In the genomic region with DNA sequence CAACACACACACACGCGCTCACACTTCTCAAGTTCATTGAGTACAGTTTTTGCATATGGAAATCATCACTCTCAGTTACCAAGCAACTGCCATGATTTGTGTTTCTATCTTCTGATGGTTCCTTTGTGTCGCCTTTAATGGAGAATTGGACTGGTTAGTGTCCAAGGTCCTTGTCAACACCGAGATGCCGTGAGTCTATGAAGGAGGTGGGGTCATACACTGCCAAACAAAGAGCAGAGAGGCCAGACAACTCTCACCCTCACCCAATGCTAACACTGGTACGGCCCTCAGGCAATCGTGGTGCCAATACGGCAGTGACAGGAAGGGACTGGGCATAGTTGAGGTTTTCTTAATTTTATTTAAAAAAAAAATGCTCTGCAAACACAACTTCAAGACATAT, we compare ENCODE assay signal across 19 cellular contexts. TPM values are rescaled to one million over a fixed set of nuclear protein-coding genes. Genes with fewer than 3 reads are reported as not detected.
DNase-seq lines count a peak whose midpoint lies in the region; ATAC-seq, FAIRE-seq and TF ChIP-seq lines count a peak whose summit lies in the region.
"Had no signal": no experiment of that assay in that cellular context is flagged by ENCODE, and none has a peak within 500 bp of the region (broad histone marks: within the 10 kb centered on the region; RNA-seq: fewer than 3 reads in every experiment).

No MANE protein-coding gene starts in this region.

- intact Hi-C loops in Caco-2 (cut with micrococcal nuclease; ENCODE audit: unreplicated experiment) = loop anchor here (1.0 kb wide), 2 partner anchors 71 to 135 kb away; no protein-coding TSS in a partner anchor
- intact Hi-C loops in PC-9 (cut with micrococcal nuclease; ENCODE audit: unreplicated experiment) = loop anchor here (1.0 kb wide), 4 partner anchors 39 to 120 kb away; no protein-coding TSS in a partner anchor
- intact Hi-C loops in left lung (cut with DNase I) = no loop called here

- WGBS in mesodermal cell (ENCODE audit: insufficient coverage in 2 of 2), 2 experiments = 87 to 90% methylated on average over 2 of the region's 8 CpGs

- TF ChIP-seq CTCF in Caco-2 (IDR thresholded peaks at IDR 0.05; ENCODE audit: insufficient read depth in 1 of 2, low read depth in 1 of 2, low read length in 1 of 2, severe bottlenecking in 1 of 2, unreplicated experiment in 1 of 2) = no peak
- TF ChIP-seq CTCF in PC-9 (conservative IDR thresholded peaks at IDR 0.05) = no peak
- TF ChIP-seq CTCF in foreskin keratinocyte (conservative IDR thresholded peaks at IDR 0.05) = no peak
- no peak for TF ChIP-seq CTCF in left lung (IDR thresholded peaks at IDR 0.05)

- no peaks in the 10 kb centered on the region for H3K9me2 ChIP-seq in PC-9 (ENCODE audit: insufficient read depth)

- no peaks in the 10 kb centered on the region for H3K27me3 Mint-ChIP-seq in Caco-2 (ENCODE audit: insufficient read depth, unreplicated experiment)

- H4K20me1 ChIP-seq in PC-9 (ENCODE audit: insufficient read depth) = no peaks in the 10 kb centered on the region

- DNase-seq in Caco-2 (no peak), PC-9 (peak in 1 of 2 experiments; percentile 17), foreskin keratinocyte (no peak), left lung (no peak), GM12892 (ENCODE audit: insufficient read length) (no peak)
- DNase-seq: activated CD8-positive, alpha-beta memory T cell treated with anti-CD3 and anti-CD28 coated beads for 24 hours; CD4-positive, alpha-beta memory T cell; foreskin melanocyte; H7; NCI-H146; NCI-H2227 treated with DMSO at 0.1 percent for 48 hours; SHP77; stimulated activated CD4-positive, alpha-beta T cell treated with anti-CD3 and anti-CD28 coated beads, Interleukin-1b, Interleukin-23, amount 100 ng/mL, for 48 hours; T-helper 2 cell had no signal

- no peaks in the 10 kb centered on the region for H3K36me3 Mint-ChIP-seq in Caco-2 (ENCODE audit: insufficient read depth, unreplicated experiment)
- H3K36me3 Mint-ChIP-seq: CD4-positive, alpha-beta memory T cell had no signal

- H3K4me3 Mint-ChIP-seq in Caco-2 (ENCODE audit: unreplicated experiment) = peak overlapping the region; percentile 28
- H3K4me3 Mint-ChIP-seq: activated T-helper 17 cell treated with anti-CD3 and anti-CD28 coated beads, Interleukin-2, amount 50 U/mL, for 72 hours; CD4-positive, alpha-beta memory T cell had no signal

- H3K27ac ChIP-seq in PC-9 (peak overlapping the region; percentile 96), foreskin keratinocyte (peak overlapping the region; percentile 48), mesodermal cell (ENCODE audit: low read depth, low read length, severe bottlenecking) (peak overlapping the region; percentile 92), left lung (no peak overlapping the region)

- H2AFZ ChIP-seq in PC-9 = no peak overlapping the region

- peaks cover 83% of the 10 kb centered on the region for H3K4me1 ChIP-seq in Caco-2
- peaks cover 84% of the 10 kb centered on the region for H3K4me1 ChIP-seq in PC-9 (replicated peaks; ENCODE audit: insufficient read depth)
- peaks cover 37% of the 10 kb centered on the region for H3K4me1 ChIP-seq in foreskin keratinocyte
- peaks cover 44% of the 10 kb centered on the region for H3K4me1 ChIP-seq in mesodermal cell (ENCODE audit: control insufficient read depth, insufficient read depth, low read length, poor library complexity, severe bottlenecking)
- peaks cover 0 to 3% of the 10 kb centered on the region in 2 donors for H3K4me1 ChIP-seq in left lung

- BruUV-seq in Caco-2 (replicated peaks; lab: Mats Ljungman, UMichigan) (no TSS peak), PC-9 (replicated peaks; lab: Mats Ljungman, UMichigan) (no TSS peak)

- no peak for FAIRE-seq in GM12892 (lab: Jason Lieb, UNC)

- no peaks in the 10 kb centered on the region for H3K36me3 ChIP-seq in Caco-2 (ENCODE audit: control insufficient read depth, insufficient read depth, low read length)
- H3K36me3 ChIP-seq in PC-9 (ENCODE audit: low read depth) = no peaks in the 10 kb centered on the region
- H3K36me3 ChIP-seq in mesodermal cell (ENCODE audit: control insufficient read depth, insufficient read depth, low read length) = no peaks in the 10 kb centered on the region
- no peaks in the 10 kb centered on the region for H3K36me3 ChIP-seq in left lung

- H3K79me2 ChIP-seq in PC-9 (ENCODE audit: low read depth) = no peaks in the 10 kb centered on the region

- TF ChIP-seq POLR2A in GM12892 (IDR thresholded peaks at IDR 0.05; ENCODE audit: low read depth, low read length) = no peak

- no peaks in the 10 kb centered on the region for H3K9me3 ChIP-seq in Caco-2
- no peaks in the 10 kb centered on the region for H3K9me3 ChIP-seq in PC-9 (ENCODE audit: insufficient read depth, low read depth)
- no peaks in the 10 kb centered on the region for H3K9me3 ChIP-seq in mesodermal cell (ENCODE audit: control insufficient read depth, low read length)
- no peaks in the 10 kb centered on the region for H3K9me3 ChIP-seq in left lung

- peak overlapping the region; percentile 81 for H3K27ac Mint-ChIP-seq in Caco-2 (ENCODE audit: unreplicated experiment)
- H3K27ac Mint-ChIP-seq: activated T-helper 17 cell treated with anti-CD3 and anti-CD28 coated beads, Interleukin-2, amount 50 U/mL, for 72 hours; CD4-positive, alpha-beta memory T cell had no signal

- no peak for ATAC-seq in foreskin keratinocyte
- no peak for ATAC-seq in left lung
- no peak for ATAC-seq in HG02623 (IDR thresholded peaks at IDR 0.05; ENCODE audit: unreplicated experiment)
- ATAC-seq in HG03442 (IDR thresholded peaks at IDR 0.05; ENCODE audit: unreplicated experiment) = no peak
- ATAC-seq: activated T-helper 17 cell treated with anti-CD3 and anti-CD28 coated beads, Interleukin-2, amount 50 U/mL, for 72 hours; sciatic nerve had no signal

- CTCF ChIA-PET in Caco-2 (lab: Charles Lee) (interaction anchor here (0.8 to 1.0 kb wide), 3 partner anchors 67 to 73 kb away, joined by 3 to 8 read pairs (median 4); no protein-coding TSS in a partner anchor), PC-9 (lab: Charles Lee) (interaction anchor here (1.1 kb wide), 1 partner anchor 58 kb away, joined by 4 read pairs; no protein-coding TSS in a partner anchor)

- no peaks in the 10 kb centered on the region for H3K9me3 Mint-ChIP-seq in Caco-2 (ENCODE audit: unreplicated experiment)
- H3K9me3 Mint-ChIP-seq: activated T-helper 17 cell treated with anti-CD3 and anti-CD28 coated beads, Interleukin-2, amount 50 U/mL, for 72 hours had no signal

- H3K4me2 ChIP-seq in PC-9 = peak overlapping the region; percentile 72

- H3F3A ChIP-seq in PC-9 (ENCODE audit: insufficient read depth, low read depth) = peaks cover 52% of the 10 kb centered on the region

- POLR2A ChIA-PET in Caco-2 (lab: Charles Lee) = interaction anchor here (0.5 to 3.0 kb wide), 3 partner anchors 11 to 73 kb away, joined by 4 to 24 read pairs (median 11); no protein-coding TSS in a partner anchor
- POLR2A ChIA-PET in PC-9 (lab: Charles Lee; ENCODE audit: unreplicated experiment) = interaction anchor here (0.7 to 1.6 kb wide), 3 partner anchors 71 to 89 kb away, joined by 5 to 12 read pairs (median 10); no protein-coding TSS in a partner anchor

- peaks cover 42% of the 10 kb centered on the region for H3K4me1 Mint-ChIP-seq in Caco-2 (ENCODE audit: low read depth, unreplicated experiment)
- H3K4me1 Mint-ChIP-seq: activated T-helper 17 cell treated with anti-CD3 and anti-CD28 coated beads, Interleukin-2, amount 50 U/mL, for 72 hours; CD4-positive, alpha-beta memory T cell had no signal

- H3K27me3 ChIP-seq in Caco-2 (replicated peaks; ENCODE audit: control insufficient read depth, insufficient read depth, low read length) (no peaks in the 10 kb centered on the region), PC-9 (ENCODE audit: insufficient read depth, low read depth) (no peaks in the 10 kb centered on the region), foreskin keratinocyte (no peaks in the 10 kb centered on the region), left lung (no peaks in the 10 kb centered on the region)

- H3K4me3 ChIP-seq in Caco-2 (ENCODE audit: low read depth, low read length) (no peak overlapping the region), PC-9 (peak overlapping the region; percentile 36; the same call in 1 of the 2 replicates), mesodermal cell (ENCODE audit: extremely low read depth, insufficient read depth, low read length, poor library complexity, severe bottlenecking) (no peak overlapping the region), left lung (no peak overlapping the region)

RNA-seq across cellular contexts. Expression of a gene that starts 9.6 kb away (rescaled TPM):
- not detected in 2 replicates for total RNA-seq in Caco-2 (2022)
- 0.70 and 0.90 TPM in 2 replicates for total RNA-seq in PC-9 (2021)
- total RNA-seq in foreskin keratinocyte = 4.9 and 6.0 TPM in 2 replicates
- 6.7 and 7.7 TPM in 2 replicates for polyA plus RNA-seq in foreskin keratinocyte
- 2.5 TPM for polyA plus RNA-seq in mesodermal cell (2013, experiment 1 of 2)
- polyA plus RNA-seq in mesodermal cell (2013, experiment 2 of 2) = 3.1 TPM
- total RNA-seq in left lung = 1 to 10 TPM; 1.9 to 4.5 TPM
- polyA plus RNA-seq in GM12892 (2012; ENCODE audit: missing spikeins) = not detected
- total RNA-seq: activated T-helper 17 cell treated with anti-CD3 and anti-CD28 coated beads, Interleukin-2, amount 50 U/mL, for 72 hours; CD4-positive, alpha-beta memory T cell had no signal
- polyA plus RNA-seq: CD4-positive, alpha-beta memory T cell had no signal

Comparison
In these comparisons a context has a peak if more than half of its experiments do, and no peak if none do; other contexts are left out.
1. H3K27ac ChIP-seq: peak in PC-9 (single experiment), foreskin keratinocyte (single experiment) and mesodermal cell (single experiment); none in left lung (0 of 2).
2. intact Hi-C loops: an anchor here in Caco-2 (1.0 kb wide) and PC-9 (1.0 kb wide); none called in left lung.